In the genomic region with DNA sequence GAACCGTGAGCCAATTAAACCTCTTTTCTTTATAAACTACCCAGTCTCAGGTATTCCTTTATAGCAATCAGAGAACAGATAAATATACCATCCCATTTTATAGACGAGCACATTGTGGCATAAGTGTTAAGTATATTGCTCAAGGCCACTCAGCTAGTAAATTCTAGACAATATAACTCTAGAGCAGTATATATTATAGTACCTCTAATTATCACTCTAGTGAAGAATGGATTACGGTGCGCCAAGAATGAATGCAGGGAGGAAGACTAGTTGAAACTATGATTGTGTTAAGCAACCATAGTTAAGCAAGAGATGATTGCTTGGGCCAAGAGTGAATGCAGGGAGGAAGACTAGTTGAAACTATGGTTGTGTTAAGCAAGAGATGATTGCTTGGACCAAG, we compare ENCODE assay signal across 10 cellular contexts.
"Had no signal": no experiment of that assay in that cellular context is flagged by ENCODE, and none has a peak within 500 bp of the region (broad histone marks: within the 10 kb centered on the region; RNA-seq: fewer than 3 reads in every experiment).

No MANE protein-coding gene starts in this region.

- ATAC-seq: HCT116, K562 had no signal

- H3K9me3 Mint-ChIP-seq: HFFc6 had no signal

- H3K4me3 ChIP-seq: GM23248, HAP-1, K562 had no signal

- H3K27ac ChIP-seq: GM23248 had no signal

- H3K4me3 Mint-ChIP-seq: HFFc6 had no signal

- H3K27ac Mint-ChIP-seq: HFFc6 had no signal

- DNase-seq: GM23248, GOT3, H7, HFFc6, IMR-90, KG1 had no signal

- FAIRE-seq: HTR-8/SVneo, K562 had no signal

- H3K36me3 ChIP-seq: HAP-1 had no signal

- H3K9me3 ChIP-seq: HAP-1 had no signal
